8 cellular contexts compared by ENCODE assay signal in genomic region chr2:240436626-240437180, GRCh38. TPM values are rescaled to one million over a fixed set of nuclear protein-coding genes. Genes with fewer than 3 reads are reported as not detected.
DNase-seq lines count a peak whose midpoint lies in the region; FAIRE-seq and TF ChIP-seq lines count a peak whose summit lies in the region.

No MANE protein-coding gene starts in this region.

- peaks cover 2% of the 10 kb centered on the region; the same call in 1 of the 2 replicates for H3K79me1 ChIP-seq in H1 (ENCODE audit: low read depth, low read length)

- no peak overlapping the region; the same call in 1 of the 2 replicates for H3K18ac ChIP-seq in H1 (ENCODE audit: extremely low read depth, low read length)

- H3K27me3 ChIP-seq in ACC112 (ENCODE audit: insufficient read depth, low read length) (no peaks in the 10 kb centered on the region), MG63 (no peaks in the 10 kb centered on the region), H1 (replicated peaks in 1 of 4; ENCODE audit: control insufficient read depth in 3 of 4, extremely low read depth in 1 of 4, insufficient read depth in 3 of 4, low read length in 3 of 4) (peaks cover 14 to 36% (median 23%) of the 10 kb centered on the region in 4 experiments), mucosa of stomach (ENCODE audit: control insufficient read depth, insufficient read depth, low read length) (peaks cover 26% of the 10 kb centered on the region)

- no peak overlapping the region for H4K8ac ChIP-seq in H1 (ENCODE audit: extremely low read depth, insufficient read depth, low read length)

- no peak for TF ChIP-seq POLR2A in H1 (IDR thresholded peaks at IDR 0.05; ENCODE audit: control extremely low read depth in 1 of 2, low read depth in 2 of 2, low read length in 2 of 2)

- H3K79me2 ChIP-seq in ACC112 (ENCODE audit: control insufficient read depth, insufficient read depth, low read length, unreplicated experiment): peaks cover 40% of the 10 kb centered on the region
- peaks cover 0 to 9% of the 10 kb centered on the region in 2 experiments; a peak in 1 of 4 replicates for H3K79me2 ChIP-seq in H1 (ENCODE audit: control insufficient read depth in 1 of 2, insufficient read depth in 2 of 2, low read length in 2 of 2)

- no peak for TF ChIP-seq EP300 in H1 (IDR thresholded peaks at IDR 0.05; ENCODE audit: borderline replicate concordance in 1 of 2, low read depth in 2 of 2, low read length in 2 of 2)

- peaks cover 28% of the 10 kb centered on the region for H3K4me1 ChIP-seq in ACC112 (ENCODE audit: control insufficient read depth, insufficient read depth, low read length, unreplicated experiment)
- peaks cover 0 to 18% (median 1%) of the 10 kb centered on the region in 4 experiments; a peak in 6 of 7 replicates for H3K4me1 ChIP-seq in H1 (replicated peaks in 1 of 4; ENCODE audit: control insufficient read depth in 3 of 4, insufficient read depth in 4 of 4, low read length in 3 of 4)
- H3K4me1 ChIP-seq in mucosa of stomach (ENCODE audit: control insufficient read depth, insufficient read depth, low read length): peaks cover 24% of the 10 kb centered on the region

- no peak; a peak in 1 of 4 replicates for TF ChIP-seq RAD21 in H1 (IDR thresholded peaks at IDR 0.05 in 1 of 2, conservative IDR thresholded peaks at IDR 0.05 in 1 of 2; ENCODE audit: low read depth in 2 of 2, low read length in 2 of 2)

- TF ChIP-seq CTCF in H1 (IDR thresholded peaks at IDR 0.05; ENCODE audit: control extremely low read depth in 1 of 3, insufficient read depth in 1 of 3, low read depth in 1 of 3, low read length in 3 of 3): no peak

- no peak overlapping the region for H2BK15ac ChIP-seq in H1 (ENCODE audit: low read length)

- peak overlapping the region; percentile 95 for H3K4me3 ChIP-seq in ACC112 (ENCODE audit: low read depth, low read length)
- peak overlapping the region; percentile 61 for H3K4me3 ChIP-seq in MG63
- H3K4me3 ChIP-seq in H1 (ENCODE audit: extremely low read depth in 1 of 4, insufficient read depth in 2 of 4, low read depth in 3 of 4, low read length in 4 of 4): peak overlapping the region; percentile 44 to 80 (median 48)
- H3K4me3 ChIP-seq in mucosa of stomach (ENCODE audit: low read length): no peak overlapping the region

- H2BK120ac ChIP-seq in H1 (replicated peaks; ENCODE audit: low read depth, low read length): no peak overlapping the region

- no peak overlapping the region for H3K56ac ChIP-seq in H1 (replicated peaks; ENCODE audit: insufficient read length, low read depth, low read length)

- DNase-seq in MG63 (peak; percentile 39), H1 (ENCODE audit: low read depth in 1 of 2, low spot score in 2 of 2) (peak in 1 of 2 experiments; percentile 66), HPDE6-E6E7 (ENCODE audit: extremely low spot score) (no peak), NCI-H526 treated with DMSO at 0.1 percent for 48 hours (lab: John Stamatoyannopoulos, UW) (no peak), NCI-H1105 treated with DMSO at 0.1 percent for 48 hours (lab: John Stamatoyannopoulos, UW) (no peak)
- no peak for DNase-seq in stimulated activated CD4-positive, alpha-beta T cell treated with anti-CD3 and anti-CD28 coated beads, Interleukin-12 subunit alpha, Interleukin-12 subunit beta, amount 100 ng/mL, for 4 hours

- H2BK20ac ChIP-seq in H1 (ENCODE audit: low read length): no peak overlapping the region

- H3K27ac ChIP-seq in ACC112 (ENCODE audit: low read depth, low read length): peak overlapping the region; percentile 83; the same call in 1 of the 2 replicates
- H3K27ac ChIP-seq in H1 (ENCODE audit: low read depth, low read length): no peak overlapping the region

- no peak for FAIRE-seq in H1 (lab: Jason Lieb, UNC)

- WGBS in H1 (ENCODE audit: extremely low coverage in 1 of 2, insufficient coverage in 1 of 2, insufficient read length in 1 of 2, insufficient replicate concordance in 2 of 2, low coverage in 1 of 2, low lambda C conversion rate in 2 of 2, missing lambda C conversion rate in 1 of 2), 2 experiments: 16% methylated on average over 21 of the region's 37 CpGs; no CpG with 5 or more reads in 1 of the 2 experiments

- no peak overlapping the region for H3K4ac ChIP-seq in H1 (replicated peaks; ENCODE audit: insufficient read length, low read depth, low read length)

- H3K36me3 ChIP-seq in ACC112 (ENCODE audit: insufficient read depth, low read length) (no peaks in the 10 kb centered on the region), MG63 (peaks cover 2% of the 10 kb centered on the region; the same call in 1 of the 2 replicates), H1 (ENCODE audit: control insufficient read depth in 2 of 4, insufficient read depth in 4 of 4, low read length in 3 of 4) (no peaks in the 10 kb centered on the region), mucosa of stomach (ENCODE audit: control insufficient read depth, insufficient read depth, low read length) (no peaks in the 10 kb centered on the region)

- no peak overlapping the region for H3K14ac ChIP-seq in H1 (ENCODE audit: insufficient read length)

- 0 out of 2 replicates have a peak overlapping the region, but pooled peaks have one; percentile 68 for H2BK12ac ChIP-seq in H1 (ENCODE audit: low read depth, low read length)

- H4K91ac ChIP-seq in H1 (replicated peaks; ENCODE audit: insufficient read length, low read length): no peak overlapping the region

- peaks cover 22 to 30% of the 10 kb centered on the region in 2 experiments for H4K20me1 ChIP-seq in H1 (replicated peaks in 1 of 2; ENCODE audit: control insufficient read depth in 1 of 2, insufficient read depth in 2 of 2, low read length in 2 of 2)

- CTCF ChIA-PET in H1 (lab: Charles Lee; ENCODE audit: partially characterized antibody): interaction anchor here (0.5 to 1.7 kb wide), 5 partner anchors 9 to 515 kb away, joined by 3 to 7 read pairs (median 4); no protein-coding TSS in a partner anchor

- H2BK5ac ChIP-seq in H1 (ENCODE audit: low read depth, low read length): no peak overlapping the region

- H3K4me2 ChIP-seq in H1 (ENCODE audit: insufficient read depth in 1 of 2, low read depth in 2 of 2, low read length in 2 of 2): peak overlapping the region; percentile 68 to 73

- no peaks in the 10 kb centered on the region for H3K9me3 ChIP-seq in MG63
- H3K9me3 ChIP-seq in H1 (ENCODE audit: insufficient read depth in 2 of 2, low read depth in 1 of 2, low read length in 1 of 2): no peaks in the 10 kb centered on the region
- H3K9me3 ChIP-seq in mucosa of stomach (ENCODE audit: control insufficient read depth, low read length): no peaks in the 10 kb centered on the region

- no peak overlapping the region for H4K5ac ChIP-seq in H1 (ENCODE audit: insufficient read length, low read depth, low read length)

- H3K9ac ChIP-seq in H1 (replicated peaks in 1 of 4; ENCODE audit: extremely low read depth in 1 of 4, low read depth in 3 of 4, low read length in 3 of 4) (no peak overlapping the region), mucosa of stomach (ENCODE audit: low read length) (peak overlapping the region; percentile 50)

- no peak overlapping the region for H3K23ac ChIP-seq in H1 (ENCODE audit: insufficient read length)

- H2AK5ac ChIP-seq in H1 (ENCODE audit: low read depth, low read length): 0 out of 2 replicates have a peak overlapping the region, but pooled peaks have one; percentile 75

- peaks cover 7% of the 10 kb centered on the region; the same call in 1 of the 2 replicates for H3K23me2 ChIP-seq in H1 (ENCODE audit: low read depth, low read length)

- H2AFZ ChIP-seq in ACC112 (ENCODE audit: low read length, unreplicated experiment) (peak overlapping the region; percentile 6), H1 (ENCODE audit: low read length) (no peak overlapping the region)

- POLR2A ChIA-PET in H1 (lab: Charles Lee; ENCODE audit: partially characterized antibody): interaction anchor here (1.3 to 2.1 kb wide), 2 partner anchors 19 to 143 kb away, joined by 3 to 12 read pairs; no protein-coding TSS in a partner anchor

TF ChIP-seq in H1, 55 proteins besides CTCF, POLR2A, EP300 and RAD21 (continues in another document):
- TF ChIP-seq POLR2AphosphoS5 (IDR thresholded peaks at IDR 0.05; ENCODE audit: low read depth, low read length): no peak
- no peak for TF ChIP-seq BRCA1 (IDR thresholded peaks at IDR 0.05; ENCODE audit: low read depth, low read length)
- TF ChIP-seq GTF2F1 (IDR thresholded peaks at IDR 0.05; ENCODE audit: borderline replicate concordance, low read depth, low read length): no peak
- no peak for TF ChIP-seq TBP (IDR thresholded peaks at IDR 0.05; ENCODE audit: low read depth, low read length)
- no peak for TF ChIP-seq SP1 (IDR thresholded peaks at IDR 0.05; ENCODE audit: low read depth, low read length)
- TF ChIP-seq JUND (IDR thresholded peaks at IDR 0.05; ENCODE audit: low read length): no peak
- TF ChIP-seq ZNF274 (IDR thresholded peaks at IDR 0.05; ENCODE audit: borderline replicate concordance, extremely low read depth, low read length): no peak
- TF ChIP-seq FOSL1 (IDR thresholded peaks at IDR 0.05; ENCODE audit: insufficient read depth, low read depth, low read length): no peak
- TF ChIP-seq, protein P1, sequence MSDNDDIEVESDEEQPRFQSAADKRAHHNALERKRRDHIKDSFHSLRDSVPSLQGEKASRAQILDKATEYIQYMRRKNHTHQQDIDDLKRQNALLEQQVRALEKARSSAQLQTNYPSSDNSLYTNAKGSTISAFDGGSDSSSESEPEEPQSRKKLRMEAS (IDR thresholded peaks at IDR 0.05): peak; percentile 99
- TF ChIP-seq SIN3A (conservative IDR thresholded peaks at IDR 0.05 in 1 of 2, IDR thresholded peaks at IDR 0.05 in 1 of 2; ENCODE audit: low read depth in 1 of 2, low read length in 2 of 2): no peak
- 0 out of 2 replicates have a peak, but pooled peaks have one; percentile 20 for TF ChIP-seq KDM1A (IDR thresholded peaks at IDR 0.05; ENCODE audit: borderline replicate concordance, low read length)
- no peak for TF ChIP-seq NANOG (IDR thresholded peaks at IDR 0.05; ENCODE audit: insufficient read depth, low read depth, low read length, poor library complexity, severe bottlenecking)
- no peak for TF ChIP-seq JUN (IDR thresholded peaks at IDR 0.05; ENCODE audit: low read depth, low read length)
- peak; percentile 60; the same call in 1 of the 2 replicates for TF ChIP-seq TCF12 (IDR thresholded peaks at IDR 0.05; ENCODE audit: low read depth, low read length)
- no peak for TF ChIP-seq RXRA (IDR thresholded peaks at IDR 0.05; ENCODE audit: insufficient read depth, low read depth, low read length)

RNA-seq across cellular contexts. Expression of gene GPC1, which starts 1.2 kb away (rescaled TPM):
- total RNA-seq in MG63 (2014; rRNA removed; shearing (Covaris generic); ENCODE audit: low replicate concordance): 95.4 and 177 TPM in 2 replicates
- total RNA-seq in H1 (2021; fragmentation: NEBNext Ultra II Directional; extraction: Animal tissue kit (Norgen Biotek cat#: 25700)): 28.3 and 31.9 TPM in 2 replicates
- 21.9 and 30.2 TPM in 2 replicates for polyA plus RNA-seq in H1 (2011; rRNA removed)
- polyA plus RNA-seq in H1 (2011; cell fraction: cytosol; rRNA removed): 22.1 TPM
- polyA plus RNA-seq in H1 (2011; cell fraction: nucleus; rRNA removed): 47.6 TPM
- polyA plus RNA-seq in H1 (2012, experiment 1 of 2): 18.4 to 31.5 TPM (median 29.5 TPM) in 4 replicates
- 27.9 TPM for polyA plus RNA-seq in H1 (2012, experiment 2 of 2)
- 42.0 TPM for polyA plus RNA-seq in H1 (2013, experiment 1 of 2)
- polyA plus RNA-seq in H1 (2013, experiment 2 of 2): 37.4 TPM
- polyA minus RNA-seq in H1 (2011; rRNA and poly(A)+ RNA removed): 14.3 and 16.0 TPM in 2 replicates
- 29.2 TPM for polyA minus RNA-seq in H1 (2011; cell fraction: cytosol; rRNA and poly(A)+ RNA removed)
- polyA minus RNA-seq in H1 (2011; cell fraction: nucleus; rRNA and poly(A)+ RNA removed): 22.9 TPM
